Comparison of ENCODE assay signal across 11 cellular contexts in the genomic region with DNA sequence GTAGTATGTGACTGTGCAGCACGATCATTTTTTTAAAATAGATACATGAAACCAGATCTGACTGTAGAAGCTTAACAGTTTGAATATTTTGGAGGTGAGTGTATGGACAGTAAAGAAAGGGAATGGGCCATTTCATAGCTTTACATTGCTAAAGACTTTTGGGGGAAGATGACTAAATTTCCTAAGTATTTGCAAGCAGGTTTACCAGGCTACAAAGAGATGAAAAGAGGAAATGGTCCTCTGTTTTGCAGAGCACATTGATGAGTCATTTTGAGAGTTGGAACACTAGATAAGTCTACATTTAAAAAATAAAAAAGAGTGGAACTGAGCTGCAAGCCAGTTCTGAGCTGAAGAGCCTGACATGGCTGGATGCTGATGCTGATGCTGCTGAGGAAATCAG.
A peak's percentile ranks its signal among the peaks of the same experiment; 100 is the strongest.
DNase-seq lines count a peak whose midpoint lies in the region; ATAC-seq, FAIRE-seq and TF ChIP-seq lines count a peak whose summit lies in the region.
"Had no signal": no experiment of that assay in that cellular context is flagged by ENCODE, and none has a peak within 500 bp of the region (broad histone marks: within the 10 kb centered on the region; RNA-seq: fewer than 3 reads in every experiment).

No MANE protein-coding gene starts in this region.

- intact Hi-C loops in lower leg skin (cut with DNase I; ENCODE audit: low total_unique reads) = no loop called here

- peaks cover 16% of the 10 kb centered on the region for H3K4me1 ChIP-seq in skeletal muscle satellite cell (ENCODE audit: control insufficient read depth, insufficient read depth, low read length)

- no peak for FAIRE-seq in RCC 7860 (lab: Jason Lieb, UNC)

- no peaks in the 10 kb centered on the region for H3K9me3 ChIP-seq in skeletal muscle satellite cell (replicated peaks; ENCODE audit: low read length)

- H3K27me3 ChIP-seq in skeletal muscle satellite cell (ENCODE audit: control insufficient read depth, insufficient read depth, low read length) = no peaks in the 10 kb centered on the region

- no peaks in the 10 kb centered on the region for H3K36me3 ChIP-seq in skeletal muscle satellite cell (ENCODE audit: insufficient read depth, low read length)

- no peak overlapping the region for H3K9ac ChIP-seq in skeletal muscle satellite cell (ENCODE audit: low read depth, low read length)

- ATAC-seq in GM19351 (IDR thresholded peaks at IDR 0.05; ENCODE audit: unreplicated experiment) = peak; percentile 74
- ATAC-seq: left colon had no signal

- DNase-seq in LHCN-M2 (ENCODE audit: low read depth) (peak; percentile 95), astrocyte of the hippocampus (ENCODE audit: low read depth, low spot score) (peak; percentile 46), RCC 7860 (ENCODE audit: low spot score) (no peak), HT-29 (ENCODE audit: low spot score) (no peak), lower leg skin (ENCODE audit: low spot score in 2 of 2) (no peak)
- no peak for DNase-seq in activated T-cell treated with anti-CD3 and anti-CD28 coated beads, Interleukin-2, amount 50 U/mL, for 1 hour
- DNase-seq: activated effector memory CD4-positive, alpha-beta T cell treated with anti-CD3 and anti-CD28 coated beads, Interleukin-2, amount 50 U/mL, for 16 hours; effector CD4-positive, alpha-beta T cell; left colon had no signal

- H3K4me3 ChIP-seq in skeletal muscle satellite cell (ENCODE audit: low read length) (no peak overlapping the region), lower leg skin (ENCODE audit: low read depth, poor library complexity, severe bottlenecking) (no peak overlapping the region)

- WGBS in lower leg skin, 2 donors = 91 to 98% methylated on average over 1 of the region's 1 CpG

- peak overlapping the region; percentile 19 for H3K4me2 ChIP-seq in skeletal muscle satellite cell (ENCODE audit: low read length)

- no peak for TF ChIP-seq POLR2A in lower leg skin (IDR thresholded peaks at IDR 0.05)

- TF ChIP-seq CTCF in lower leg skin (IDR thresholded peaks at IDR 0.05) = no peak

Comparison
In these comparisons a context has a peak if more than half of its experiments do, and no peak if none do; other contexts are left out.
1. DNase-seq: peak in LHCN-M2 (single experiment) and astrocyte of the hippocampus (single experiment); none in RCC 7860 (single experiment), HT-29 (single experiment), activated T-cell treated with anti-CD3 and anti-CD28 coated beads, Interleukin-2, amount 50 U/mL, for 1 hour (single experiment) and lower leg skin (0 of 2).